In genomic region chr9:121862371-121862970, GRCh38 we compare ENCODE assay signal across 18 cellular contexts.
"Had no signal": no experiment of that assay in that cellular context is flagged by ENCODE, and none has a peak within 500 bp of the region (broad histone marks: within the 10 kb centered on the region; RNA-seq: fewer than 3 reads in every experiment).

No MANE protein-coding gene starts in this region.

- H3K27ac ChIP-seq: epithelial cell of prostate, left lung, prostate gland, skin epidermis, suprapubic skin had no signal

- H3K36me3 ChIP-seq: left lung, prostate gland, suprapubic skin had no signal

- H3K36me3 Mint-ChIP-seq: activated naive CD4-positive, alpha-beta T cell treated with anti-CD3 and anti-CD28 coated beads, Interleukin-2, amount 10 ng/mL, durations not matched to agents 7 days and 5 days had no signal

- H3K9me3 Mint-ChIP-seq: activated CD4-positive, alpha-beta T cell treated with anti-CD3 and anti-CD28 coated beads, Interleukin-2, amount 10 ng/mL, durations not matched to agents 7 days and 5 days; activated naive CD4-positive, alpha-beta T cell treated with anti-CD3 and anti-CD28 coated beads, Interleukin-2, amount 10 ng/mL, durations not matched to agents 7 days and 5 days; activated T-cell treated with anti-CD3 and anti-CD28 coated beads, Interleukin-2, amount 50 U/mL, for 24 hours; nephron progenitor cell; stimulated activated naive CD8-positive, alpha-beta T cell treated with anti-CD3 and anti-CD28 coated beads, Interleukin-15, Interleukin-2, amounts not matched to agents 100 ng/mL and 50 ng/mL, for 24 hours had no signal

- H3K27ac Mint-ChIP-seq: activated CD4-positive, alpha-beta T cell treated with anti-CD3 and anti-CD28 coated beads, Interleukin-2, amount 10 ng/mL, durations not matched to agents 7 days and 5 days; activated CD8-positive, alpha-beta T cell treated with anti-CD3 and anti-CD28 coated beads, Interleukin-2, amount 10 ng/mL, durations not matched to agents 7 days and 5 days; activated naive CD4-positive, alpha-beta T cell treated with anti-CD3 and anti-CD28 coated beads, Interleukin-2, amount 10 ng/mL, durations not matched to agents 7 days and 5 days; activated T-cell treated with anti-CD3 and anti-CD28 coated beads, Interleukin-2, amount 50 U/mL, for 24 hours; nephron progenitor cell; stimulated activated naive CD8-positive, alpha-beta T cell treated with anti-CD3 and anti-CD28 coated beads, Interleukin-15, Interleukin-2, amounts not matched to agents 100 ng/mL and 50 ng/mL, for 24 hours had no signal

- H3K4me3 Mint-ChIP-seq: activated CD4-positive, alpha-beta T cell treated with anti-CD3 and anti-CD28 coated beads, Interleukin-2, amount 10 ng/mL, durations not matched to agents 7 days and 5 days; activated CD8-positive, alpha-beta T cell treated with anti-CD3 and anti-CD28 coated beads, Interleukin-2, amount 10 ng/mL, durations not matched to agents 7 days and 5 days; activated naive CD4-positive, alpha-beta T cell treated with anti-CD3 and anti-CD28 coated beads, Interleukin-2, amount 10 ng/mL, durations not matched to agents 7 days and 5 days; activated T-cell treated with anti-CD3 and anti-CD28 coated beads, Interleukin-2, amount 50 U/mL, for 24 hours; nephron progenitor cell; stimulated activated naive CD8-positive, alpha-beta T cell treated with anti-CD3 and anti-CD28 coated beads, Interleukin-15, Interleukin-2, amounts not matched to agents 100 ng/mL and 50 ng/mL, for 24 hours had no signal

- H3K27me3 ChIP-seq: dorsolateral prefrontal cortex, left lung, suprapubic skin had no signal

- DNase-seq: activated CD4-positive, alpha-beta T cell treated with anti-CD3 and anti-CD28 coated beads, Interleukin-2, amount 10 ng/mL, durations not matched to agents 7 days and 5 days; activated CD8-positive, alpha-beta T cell treated with anti-CD3 and anti-CD28 coated beads, Interleukin-2, amount 10 ng/mL, durations not matched to agents 7 days and 5 days; activated naive CD4-positive, alpha-beta T cell treated with anti-CD3 and anti-CD28 coated beads, Interleukin-2, amount 10 ng/mL, durations not matched to agents 7 days and 5 days; activated T-cell treated with anti-CD3 and anti-CD28 coated beads, Interleukin-2, amount 50 U/mL, for 24 hours; aorta; foreskin fibroblast; left lung; nephron progenitor cell; right cardiac atrium; T-helper 1 cell; T-helper 9 cell; trophoblast cell had no signal

- H3K27me3 Mint-ChIP-seq: activated CD4-positive, alpha-beta T cell treated with anti-CD3 and anti-CD28 coated beads, Interleukin-2, amount 10 ng/mL, durations not matched to agents 7 days and 5 days; activated naive CD4-positive, alpha-beta T cell treated with anti-CD3 and anti-CD28 coated beads, Interleukin-2, amount 10 ng/mL, durations not matched to agents 7 days and 5 days; activated T-cell treated with anti-CD3 and anti-CD28 coated beads, Interleukin-2, amount 50 U/mL, for 24 hours; stimulated activated naive CD8-positive, alpha-beta T cell treated with anti-CD3 and anti-CD28 coated beads, Interleukin-15, Interleukin-2, amounts not matched to agents 100 ng/mL and 50 ng/mL, for 24 hours had no signal

- H3K4me3 ChIP-seq: dorsolateral prefrontal cortex, left lung, prostate gland, skin epidermis, suprapubic skin had no signal

- H3K4me1 ChIP-seq: left lung, prostate gland, suprapubic skin had no signal

- H3K9me3 ChIP-seq: left lung, prostate gland, suprapubic skin had no signal

- H3K4me1 Mint-ChIP-seq: activated CD4-positive, alpha-beta T cell treated with anti-CD3 and anti-CD28 coated beads, Interleukin-2, amount 10 ng/mL, durations not matched to agents 7 days and 5 days; activated naive CD4-positive, alpha-beta T cell treated with anti-CD3 and anti-CD28 coated beads, Interleukin-2, amount 10 ng/mL, durations not matched to agents 7 days and 5 days had no signal
